1 cellular context compared by ENCODE assay signal in the genomic region with DNA sequence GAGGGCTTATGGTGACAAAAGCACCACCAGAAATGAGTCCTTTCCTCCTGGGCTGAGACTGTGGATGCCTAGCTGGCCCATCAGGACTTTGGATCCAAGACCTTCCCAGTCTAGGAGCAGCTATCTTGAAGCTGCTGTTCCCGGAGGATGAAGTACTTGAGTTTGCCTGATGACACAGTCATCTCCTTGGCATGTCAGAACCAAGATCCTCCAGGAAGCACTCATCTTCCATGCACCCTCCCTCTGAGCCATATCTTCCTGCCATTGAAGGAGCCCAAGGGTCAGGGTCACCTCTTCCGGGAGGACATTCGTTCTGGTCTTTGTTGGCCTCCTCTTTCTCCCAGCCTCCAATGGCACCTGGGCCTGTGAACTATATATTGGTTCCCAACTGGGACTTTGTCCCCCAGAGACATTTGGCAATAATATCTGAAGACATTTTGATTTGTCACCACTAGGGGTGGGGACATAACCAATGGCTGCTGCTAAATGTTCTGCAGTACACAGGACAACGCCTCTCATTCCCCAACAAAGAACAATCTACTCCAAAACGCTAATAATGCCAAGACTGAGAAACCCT.
TF ChIP-seq lines count a peak whose summit lies in the region.

No MANE protein-coding gene starts in this region.

TF ChIP-seq in K562, 482 proteins besides CTCF, POLR2A, EP300 and RAD21 (continued from another document):
- TF ChIP-seq, protein P1, sequence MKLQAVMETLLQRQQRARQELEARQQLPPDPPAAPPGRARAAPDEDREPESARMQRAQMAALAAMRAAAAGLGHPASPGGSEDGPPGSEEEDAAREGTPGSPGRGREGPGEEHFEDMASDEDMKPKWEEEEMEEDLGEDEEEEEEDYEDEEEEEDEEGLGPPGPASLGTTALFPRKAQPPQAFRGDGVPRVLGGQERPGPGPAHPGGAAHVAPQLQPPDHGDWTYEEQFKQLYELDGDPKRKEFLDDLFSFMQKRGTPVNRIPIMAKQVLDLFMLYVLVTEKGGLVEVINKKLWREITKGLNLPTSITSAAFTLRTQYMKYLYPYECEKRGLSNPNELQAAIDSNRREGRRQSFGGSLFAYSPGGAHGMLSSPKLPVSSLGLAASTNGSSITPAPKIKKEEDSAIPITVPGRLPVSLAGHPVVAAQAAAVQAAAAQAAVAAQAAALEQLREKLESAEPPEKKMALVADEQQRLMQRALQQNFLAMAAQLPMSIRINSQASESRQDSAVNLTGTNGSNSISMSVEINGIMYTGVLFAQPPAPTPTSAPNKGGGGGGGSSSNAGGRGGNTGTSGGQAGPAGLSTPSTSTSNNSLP (IDR thresholded peaks at IDR 0.05; ENCODE audit: borderline replicate concordance, low read depth, low read length), result no peak
- TF ChIP-seq, protein P2, sequence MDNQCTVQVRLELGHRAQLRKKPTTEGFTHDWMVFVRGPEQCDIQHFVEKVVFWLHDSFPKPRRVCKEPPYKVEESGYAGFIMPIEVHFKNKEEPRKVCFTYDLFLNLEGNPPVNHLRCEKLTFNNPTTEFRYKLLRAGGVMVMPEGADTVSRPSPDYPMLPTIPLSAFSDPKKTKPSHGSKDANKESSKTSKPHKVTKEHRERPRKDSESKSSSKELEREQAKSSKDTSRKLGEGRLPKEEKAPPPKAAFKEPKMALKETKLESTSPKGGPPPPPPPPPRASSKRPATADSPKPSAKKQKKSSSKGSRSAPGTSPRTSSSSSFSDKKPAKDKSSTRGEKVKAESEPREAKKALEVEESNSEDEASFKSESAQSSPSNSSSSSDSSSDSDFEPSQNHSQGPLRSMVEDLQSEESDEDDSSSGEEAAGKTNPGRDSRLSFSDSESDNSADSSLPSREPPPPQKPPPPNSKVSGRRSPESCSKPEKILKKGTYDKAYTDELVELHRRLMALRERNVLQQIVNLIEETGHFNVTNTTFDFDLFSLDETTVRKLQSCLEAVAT (IDR thresholded peaks at IDR 0.05), result no peak
- TF ChIP-seq ATF7 (IDR thresholded peaks at IDR 0.05) (no peak), TRIM28 (IDR thresholded peaks at IDR 0.05) (no peak), NFIX (CRISPR knock-in tag; IDR thresholded peaks at IDR 0.05; ENCODE audit: low read depth) (no peak), DPF2 (IDR thresholded peaks at IDR 0.05) (no peak), FOXJ2 (tag; IDR thresholded peaks at IDR 0.05) (no peak), RBM14 (IDR thresholded peaks at IDR 0.05; ENCODE audit: borderline replicate concordance, insufficient read depth, low read depth, low read length) (no peak), CREB1 (IDR thresholded peaks at IDR 0.05) (no peak), CREB1 (CRISPR knock-in tag; IDR thresholded peaks at IDR 0.05) (no peak), ZFX (CRISPR knock-in tag; IDR thresholded peaks at IDR 0.05) (no peak), FOXA1 (IDR thresholded peaks at IDR 0.05; ENCODE audit: borderline replicate concordance) (no peak)
- TF ChIP-seq, protein P3, sequence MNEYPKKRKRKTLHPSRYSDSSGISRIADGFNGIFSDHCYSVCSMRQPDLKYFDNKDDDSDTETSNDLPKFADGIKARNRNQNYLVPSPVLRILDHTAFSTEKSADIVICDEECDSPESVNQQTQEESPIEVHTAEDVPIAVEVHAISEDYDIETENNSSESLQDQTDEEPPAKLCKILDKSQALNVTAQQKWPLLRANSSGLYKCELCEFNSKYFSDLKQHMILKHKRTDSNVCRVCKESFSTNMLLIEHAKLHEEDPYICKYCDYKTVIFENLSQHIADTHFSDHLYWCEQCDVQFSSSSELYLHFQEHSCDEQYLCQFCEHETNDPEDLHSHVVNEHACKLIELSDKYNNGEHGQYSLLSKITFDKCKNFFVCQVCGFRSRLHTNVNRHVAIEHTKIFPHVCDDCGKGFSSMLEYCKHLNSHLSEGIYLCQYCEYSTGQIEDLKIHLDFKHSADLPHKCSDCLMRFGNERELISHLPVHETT (CRISPR knock-in tag; conservative IDR thresholded peaks at IDR 0.05 in 1 of 2, IDR thresholded peaks at IDR 0.05 in 1 of 2), result no peak
